2 cellular contexts compared by ENCODE assay signal in the genomic region with DNA sequence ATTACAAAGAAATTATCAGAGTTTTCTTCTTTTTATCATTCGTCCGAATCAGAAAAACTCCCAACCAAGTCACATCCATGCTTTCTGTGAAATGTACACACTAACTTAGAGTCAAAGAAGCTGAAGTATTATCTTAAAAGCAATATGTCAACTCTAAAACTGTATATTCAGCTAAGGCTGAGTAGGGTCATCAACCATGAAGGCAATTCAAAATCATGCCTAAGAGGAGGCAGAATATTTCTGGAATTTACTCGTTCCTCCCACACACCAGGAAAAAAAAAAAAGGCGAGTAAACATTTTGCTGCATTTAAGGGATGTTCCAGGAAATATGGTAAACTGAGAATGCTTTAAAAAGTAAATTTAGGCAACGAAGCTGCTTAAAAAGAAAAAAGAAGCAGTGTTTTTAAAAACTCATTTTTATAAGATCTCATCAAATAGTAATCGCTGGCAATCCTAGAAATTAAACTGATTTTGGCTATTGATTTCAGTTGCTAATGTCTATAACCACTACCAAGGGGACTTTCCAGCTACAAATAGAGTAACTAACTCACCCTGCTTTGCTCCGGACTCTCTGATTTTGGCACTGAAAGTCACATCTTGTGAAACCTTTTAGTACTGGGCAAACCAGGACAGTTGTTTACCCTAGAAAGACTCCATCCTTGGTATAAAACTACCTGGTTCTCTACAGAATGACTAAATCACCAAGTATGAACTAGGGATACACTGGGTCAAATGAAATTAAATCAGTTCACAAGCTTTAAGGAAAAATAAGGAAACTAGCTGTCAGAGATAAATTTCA.
A peak's percentile ranks its signal among the peaks of the same experiment; 100 is the strongest.
TF ChIP-seq lines count a peak whose summit lies in the region.

No MANE protein-coding gene starts in this region.

TF ChIP-seq in liver, 16 proteins besides CTCF, POLR2A, EP300 and RAD21 (continued from another document):
- TF ChIP-seq, protein P1, sequence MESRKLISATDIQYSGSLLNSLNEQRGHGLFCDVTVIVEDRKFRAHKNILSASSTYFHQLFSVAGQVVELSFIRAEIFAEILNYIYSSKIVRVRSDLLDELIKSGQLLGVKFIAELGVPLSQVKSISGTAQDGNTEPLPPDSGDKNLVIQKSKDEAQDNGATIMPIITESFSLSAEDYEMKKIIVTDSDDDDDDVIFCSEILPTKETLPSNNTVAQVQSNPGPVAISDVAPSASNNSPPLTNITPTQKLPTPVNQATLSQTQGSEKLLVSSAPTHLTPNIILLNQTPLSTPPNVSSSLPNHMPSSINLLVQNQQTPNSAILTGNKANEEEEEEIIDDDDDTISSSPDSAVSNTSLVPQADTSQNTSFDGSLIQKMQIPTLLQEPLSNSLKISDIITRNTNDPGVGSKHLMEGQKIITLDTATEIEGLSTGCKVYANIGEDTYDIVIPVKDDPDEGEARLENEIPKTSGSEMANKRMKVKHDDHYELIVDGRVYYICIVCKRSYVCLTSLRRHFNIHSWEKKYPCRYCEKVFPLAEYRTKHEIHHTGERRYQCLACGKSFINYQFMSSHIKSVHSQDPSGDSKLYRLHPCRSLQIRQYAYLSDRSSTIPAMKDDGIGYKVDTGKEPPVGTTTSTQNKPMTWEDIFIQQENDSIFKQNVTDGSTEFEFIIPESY (IDR thresholded peaks at IDR 0.05), result peak; percentile 29
- TF ChIP-seq, protein P2, sequence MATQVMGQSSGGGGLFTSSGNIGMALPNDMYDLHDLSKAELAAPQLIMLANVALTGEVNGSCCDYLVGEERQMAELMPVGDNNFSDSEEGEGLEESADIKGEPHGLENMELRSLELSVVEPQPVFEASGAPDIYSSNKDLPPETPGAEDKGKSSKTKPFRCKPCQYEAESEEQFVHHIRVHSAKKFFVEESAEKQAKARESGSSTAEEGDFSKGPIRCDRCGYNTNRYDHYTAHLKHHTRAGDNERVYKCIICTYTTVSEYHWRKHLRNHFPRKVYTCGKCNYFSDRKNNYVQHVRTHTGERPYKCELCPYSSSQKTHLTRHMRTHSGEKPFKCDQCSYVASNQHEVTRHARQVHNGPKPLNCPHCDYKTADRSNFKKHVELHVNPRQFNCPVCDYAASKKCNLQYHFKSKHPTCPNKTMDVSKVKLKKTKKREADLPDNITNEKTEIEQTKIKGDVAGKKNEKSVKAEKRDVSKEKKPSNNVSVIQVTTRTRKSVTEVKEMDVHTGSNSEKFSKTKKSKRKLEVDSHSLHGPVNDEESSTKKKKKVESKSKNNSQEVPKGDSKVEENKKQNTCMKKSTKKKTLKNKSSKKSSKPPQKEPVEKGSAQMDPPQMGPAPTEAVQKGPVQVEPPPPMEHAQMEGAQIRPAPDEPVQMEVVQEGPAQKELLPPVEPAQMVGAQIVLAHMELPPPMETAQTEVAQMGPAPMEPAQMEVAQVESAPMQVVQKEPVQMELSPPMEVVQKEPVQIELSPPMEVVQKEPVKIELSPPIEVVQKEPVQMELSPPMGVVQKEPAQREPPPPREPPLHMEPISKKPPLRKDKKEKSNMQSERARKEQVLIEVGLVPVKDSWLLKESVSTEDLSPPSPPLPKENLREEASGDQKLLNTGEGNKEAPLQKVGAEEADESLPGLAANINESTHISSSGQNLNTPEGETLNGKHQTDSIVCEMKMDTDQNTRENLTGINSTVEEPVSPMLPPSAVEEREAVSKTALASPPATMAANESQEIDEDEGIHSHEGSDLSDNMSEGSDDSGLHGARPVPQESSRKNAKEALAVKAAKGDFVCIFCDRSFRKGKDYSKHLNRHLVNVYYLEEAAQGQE (IDR thresholded peaks at IDR 0.05), result peak; percentile 19
- peak; percentile 41 to 47 for TF ChIP-seq RXRA (IDR thresholded peaks at IDR 0.05)
- TF ChIP-seq, protein P3, sequence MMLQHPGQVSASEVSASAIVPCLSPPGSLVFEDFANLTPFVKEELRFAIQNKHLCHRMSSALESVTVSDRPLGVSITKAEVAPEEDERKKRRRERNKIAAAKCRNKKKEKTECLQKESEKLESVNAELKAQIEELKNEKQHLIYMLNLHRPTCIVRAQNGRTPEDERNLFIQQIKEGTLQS (IDR thresholded peaks at IDR 0.05), result no peak
- peak; percentile 60 for TF ChIP-seq FOXA2 (IDR thresholded peaks at IDR 0.05)
TF ChIP-seq in liver: peak in this region for 11.

TF ChIP-seq in HepG2, 621 proteins besides CTCF, POLR2A, EP300 and RAD21 (continued from another document):
- TF ChIP-seq, protein P2 (IDR thresholded peaks at IDR 0.05; ENCODE audit: borderline replicate concordance in 1 of 2, low read depth in 1 of 2, low read length in 2 of 2), result no peak
- TF ChIP-seq NFKB2 (CRISPR knock-in tag; IDR thresholded peaks at IDR 0.05; ENCODE audit: borderline replicate concordance) (no peak), REPIN1 (CRISPR knock-in tag; IDR thresholded peaks at IDR 0.05; ENCODE audit: borderline replicate concordance, low read depth) (no peak), NFE2L2 (IDR thresholded peaks at IDR 0.05; ENCODE audit: low read length) (no peak), ZNF614 (CRISPR knock-in tag; IDR thresholded peaks at IDR 0.05; ENCODE audit: borderline replicate concordance) (no peak)
- TF ChIP-seq, protein P4, sequence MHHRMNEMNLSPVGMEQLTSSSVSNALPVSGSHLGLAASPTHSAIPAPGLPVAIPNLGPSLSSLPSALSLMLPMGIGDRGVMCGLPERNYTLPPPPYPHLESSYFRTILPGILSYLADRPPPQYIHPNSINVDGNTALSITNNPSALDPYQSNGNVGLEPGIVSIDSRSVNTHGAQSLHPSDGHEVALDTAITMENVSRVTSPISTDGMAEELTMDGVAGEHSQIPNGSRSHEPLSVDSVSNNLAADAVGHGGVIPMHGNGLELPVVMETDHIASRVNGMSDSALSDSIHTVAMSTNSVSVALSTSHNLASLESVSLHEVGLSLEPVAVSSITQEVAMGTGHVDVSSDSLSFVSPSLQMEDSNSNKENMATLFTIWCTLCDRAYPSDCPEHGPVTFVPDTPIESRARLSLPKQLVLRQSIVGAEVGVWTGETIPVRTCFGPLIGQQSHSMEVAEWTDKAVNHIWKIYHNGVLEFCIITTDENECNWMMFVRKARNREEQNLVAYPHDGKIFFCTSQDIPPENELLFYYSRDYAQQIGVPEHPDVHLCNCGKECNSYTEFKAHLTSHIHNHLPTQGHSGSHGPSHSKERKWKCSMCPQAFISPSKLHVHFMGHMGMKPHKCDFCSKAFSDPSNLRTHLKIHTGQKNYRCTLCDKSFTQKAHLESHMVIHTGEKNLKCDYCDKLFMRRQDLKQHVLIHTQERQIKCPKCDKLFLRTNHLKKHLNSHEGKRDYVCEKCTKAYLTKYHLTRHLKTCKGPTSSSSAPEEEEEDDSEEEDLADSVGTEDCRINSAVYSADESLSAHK (CRISPR knock-in tag; IDR thresholded peaks at IDR 0.05; ENCODE audit: borderline replicate concordance), result no peak
- TF ChIP-seq, protein P5, sequence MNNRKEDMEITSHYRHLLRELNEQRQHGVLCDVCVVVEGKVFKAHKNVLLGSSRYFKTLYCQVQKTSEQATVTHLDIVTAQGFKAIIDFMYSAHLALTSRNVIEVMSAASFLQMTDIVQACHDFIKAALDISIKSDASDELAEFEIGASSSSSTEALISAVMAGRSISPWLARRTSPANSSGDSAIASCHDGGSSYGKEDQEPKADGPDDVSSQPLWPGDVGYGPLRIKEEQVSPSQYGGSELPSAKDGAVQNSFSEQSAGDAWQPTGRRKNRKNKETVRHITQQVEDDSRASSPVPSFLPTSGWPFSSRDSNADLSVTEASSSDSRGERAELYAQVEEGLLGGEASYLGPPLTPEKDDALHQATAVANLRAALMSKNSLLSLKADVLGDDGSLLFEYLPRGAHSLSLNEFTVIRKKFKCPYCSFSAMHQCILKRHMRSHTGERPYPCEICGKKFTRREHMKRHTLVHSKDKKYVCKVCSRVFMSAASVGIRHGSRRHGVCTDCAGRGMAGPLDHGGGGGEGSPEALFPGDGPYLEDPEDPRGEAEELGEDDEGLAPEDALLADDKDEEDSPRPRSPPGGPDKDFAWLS (CRISPR knock-in tag; IDR thresholded peaks at IDR 0.05; ENCODE audit: borderline replicate concordance), result no peak
